ENCODE assay signal across 24 cellular contexts in the genomic region with DNA sequence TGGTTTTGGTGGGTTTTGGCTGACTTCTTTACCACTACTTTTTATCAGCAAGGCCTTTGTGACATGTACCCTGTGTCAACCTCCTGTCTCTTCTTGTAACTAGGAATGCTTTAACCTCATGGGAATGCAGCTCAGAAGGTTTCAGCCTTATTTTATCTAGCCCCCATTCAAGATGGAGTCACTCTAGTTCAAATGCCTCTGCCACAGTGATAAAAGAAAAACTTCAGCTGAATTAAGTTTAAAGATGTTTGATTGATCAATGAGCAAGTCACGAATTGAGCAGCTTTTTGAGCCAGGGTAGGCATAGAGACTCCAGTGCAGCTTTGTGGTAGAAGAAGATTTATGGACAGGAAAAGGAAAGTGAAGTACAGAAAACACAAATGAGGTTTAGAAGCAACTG. TPM values are rescaled to one million over a fixed set of nuclear protein-coding genes. Genes with fewer than 3 reads are reported as not detected.
A peak's percentile ranks its signal among the peaks of the same experiment; 100 is the strongest.
DNase-seq lines count a peak whose midpoint lies in the region; ATAC-seq, FAIRE-seq and TF ChIP-seq lines count a peak whose summit lies in the region.
"Had no signal": no experiment of that assay in that cellular context is flagged by ENCODE, and none has a peak within 500 bp of the region (broad histone marks: within the 10 kb centered on the region; RNA-seq: fewer than 3 reads in every experiment).

No MANE protein-coding gene starts in this region.

- H3K4me3 ChIP-seq in mesenchymal stem cell (ENCODE audit: insufficient read depth in 1 of 2, low read depth in 1 of 2, low read length in 2 of 2) = no peak overlapping the region
- no peak overlapping the region for H3K4me3 ChIP-seq in MM.1S (ENCODE audit: low read length)
- H3K4me3 ChIP-seq: GM23248 had no signal

- no peak for ATAC-seq in activated CD8-positive, alpha-beta memory T cell treated with anti-CD3 and anti-CD28 coated beads, Interleukin-2, amount 10 ng/mL, durations not matched to agents 7 days and 5 days
- ATAC-seq: HCT116, PC-3 had no signal

- H3K4me1 Mint-ChIP-seq in activated CD8-positive, alpha-beta memory T cell treated with anti-CD3 and anti-CD28 coated beads, Interleukin-2, amount 10 ng/mL, durations not matched to agents 7 days and 5 days = peaks cover 52% of the 10 kb centered on the region
- H3K4me1 Mint-ChIP-seq in activated T-helper 1 cell treated with anti-CD3 and anti-CD28 coated beads, Interleukin-12 subunit alpha, Interleukin-12 subunit beta, Interleukin-2, Interleukin-4 antibody, amounts not matched to agents 30 ng/mL and 10 ng/mL and 1 ng/mL, durations not matched to agents 14 hours and 24 hours and 36 hours (ENCODE audit: low read depth) = peaks cover 64% of the 10 kb centered on the region

- peaks cover 27% of the 10 kb centered on the region for H3K79me2 ChIP-seq in MM.1S (ENCODE audit: low read length)

- intact Hi-C loops in activated T-helper 1 cell treated with anti-CD3 and anti-CD28 coated beads, Interleukin-12 subunit alpha, Interleukin-12 subunit beta, Interleukin-2, Interleukin-4 antibody, amounts not matched to agents 30 ng/mL and 10 ng/mL and 1 ng/mL, durations not matched to agents 14 hours and 24 hours and 36 hours (cut with micrococcal nuclease) = loop anchor here (5.0 kb wide), 1 partner anchor 352 kb away; a partner anchor contains a TSS

- CTCF ChIA-PET in activated CD8-positive, alpha-beta memory T cell treated with anti-CD3 and anti-CD28 coated beads, Interleukin-2, amount 10 ng/mL, durations not matched to agents 7 days and 5 days (lab: Charles Lee) = no interaction called here

- H3K4me1 ChIP-seq in mesenchymal stem cell (ENCODE audit: control insufficient read depth, insufficient read depth, low read depth, low read length) (no peaks in the 10 kb centered on the region), MM.1S (ENCODE audit: low read length) (peaks cover 5% of the 10 kb centered on the region)

- H3F3A ChIP-seq in MM.1S (ENCODE audit: insufficient read depth, low read length) = no peaks in the 10 kb centered on the region

- peak overlapping the region; percentile 2 for H3K27ac Mint-ChIP-seq in activated CD8-positive, alpha-beta memory T cell treated with anti-CD3 and anti-CD28 coated beads, Interleukin-2, amount 10 ng/mL, durations not matched to agents 7 days and 5 days
- peak overlapping the region; percentile 23 for H3K27ac Mint-ChIP-seq in activated T-helper 1 cell treated with anti-CD3 and anti-CD28 coated beads, Interleukin-12 subunit alpha, Interleukin-12 subunit beta, Interleukin-2, Interleukin-4 antibody, amounts not matched to agents 30 ng/mL and 10 ng/mL and 1 ng/mL, durations not matched to agents 14 hours and 24 hours and 36 hours
- H3K27ac Mint-ChIP-seq: B cell had no signal

- no peak overlapping the region for H2BK120ac ChIP-seq in mesenchymal stem cell (ENCODE audit: low read depth, low read length)

- DNase-seq in activated CD8-positive, alpha-beta memory T cell treated with anti-CD3 and anti-CD28 coated beads, Interleukin-2, amount 10 ng/mL, durations not matched to agents 7 days and 5 days = no peak
- DNase-seq in activated CD8-positive, alpha-beta memory T cell treated with anti-CD3 and anti-CD28 coated beads, Interleukin-2, amount 50 U/mL, for 4 hours = no peak
- DNase-seq in GDM1 (lab: John Stamatoyannopoulos, UW) = peak; percentile 1
- no peak for DNase-seq in activated T-helper 1 cell treated with anti-CD3 and anti-CD28 coated beads, Interleukin-12 subunit alpha, Interleukin-12 subunit beta, Interleukin-2, Interleukin-4 antibody, amounts not matched to agents 30 ng/mL and 10 ng/mL and 1 ng/mL, durations not matched to agents 14 hours and 24 hours and 36 hours (ENCODE audit: low spot score)
- peak; percentile 29 for DNase-seq in mesenchymal stem cell
- DNase-seq in activated CD4-positive, CD25-positive, alpha-beta regulatory T cell treated with anti-CD3 and anti-CD28 coated beads, Interleukin-2, amount 50 U/mL, for 72 hours = no peak
- no peak for DNase-seq in MM.1S
- no peak for DNase-seq in GM12891 (ENCODE audit: insufficient read length, low spot score)
- DNase-seq: COR-L47, DMS 273 treated with DMSO at 0.1 percent for 48 hours, DND-41, GF-D8, GM23248, NCI-H1417, NCI-H187 treated with DMSO at 0.1 percent for 48 hours, NCI-H2227 treated with DMSO at 0.1 percent for 48 hours, NCI-H510A treated with DMSO at 0.1 percent for 48 hours, NCI-H774, PC-3, RPMI8226, SHP77 treated with DMSO at 0.1 percent for 48 hours had no signal

- no peak overlapping the region for H3K4me3 Mint-ChIP-seq in activated CD8-positive, alpha-beta memory T cell treated with anti-CD3 and anti-CD28 coated beads, Interleukin-2, amount 10 ng/mL, durations not matched to agents 7 days and 5 days
- H3K4me3 Mint-ChIP-seq in activated T-helper 1 cell treated with anti-CD3 and anti-CD28 coated beads, Interleukin-12 subunit alpha, Interleukin-12 subunit beta, Interleukin-2, Interleukin-4 antibody, amounts not matched to agents 30 ng/mL and 10 ng/mL and 1 ng/mL, durations not matched to agents 14 hours and 24 hours and 36 hours = no peak overlapping the region
- H3K4me3 Mint-ChIP-seq: B cell had no signal

- H3K23ac ChIP-seq in mesenchymal stem cell (ENCODE audit: low read length in 2 of 2) = no peak overlapping the region

- no peak overlapping the region for H3K4ac ChIP-seq in mesenchymal stem cell (ENCODE audit: low read depth in 1 of 2, low read length in 2 of 2)

- H3K9me3 ChIP-seq in mesenchymal stem cell (ENCODE audit: control insufficient read depth, low read length) = no peaks in the 10 kb centered on the region
- no peaks in the 10 kb centered on the region for H3K9me3 ChIP-seq in MM.1S (replicated peaks; ENCODE audit: insufficient read depth, low read length)

- H2AFZ ChIP-seq in mesenchymal stem cell (ENCODE audit: low read depth, low read length) (no peak overlapping the region), MM.1S (ENCODE audit: low read length) (no peak overlapping the region)
- H2AFZ ChIP-seq: GM23248 had no signal

- H3K9ac ChIP-seq in mesenchymal stem cell (ENCODE audit: low read length) (no peak overlapping the region), MM.1S (ENCODE audit: low read length) (no peak overlapping the region)
- H3K9ac ChIP-seq: GM23248 had no signal

- no peak for TF ChIP-seq POLR2A in GM12891 (IDR thresholded peaks at IDR 0.05; ENCODE audit: low read depth, low read length)

- no peak overlapping the region for H4K91ac ChIP-seq in mesenchymal stem cell (ENCODE audit: low read length)

- no peak overlapping the region for H3K14ac ChIP-seq in mesenchymal stem cell (ENCODE audit: low read length in 2 of 2)

- H3K36me3 ChIP-seq in mesenchymal stem cell (ENCODE audit: control insufficient read depth in 1 of 2, insufficient read depth in 2 of 2, low read depth in 1 of 2, low read length in 2 of 2) = no peaks in the 10 kb centered on the region
- H3K36me3 ChIP-seq in MM.1S (replicated peaks; ENCODE audit: insufficient read depth, low read length) = no peaks in the 10 kb centered on the region

- FAIRE-seq in GM12891 (lab: Jason Lieb, UNC) = no peak
- FAIRE-seq: GM19239 had no signal

- no peaks in the 10 kb centered on the region for H4K20me1 ChIP-seq in MM.1S (ENCODE audit: insufficient read depth, low read length)

- peaks cover 33% of the 10 kb centered on the region for H3K36me3 Mint-ChIP-seq in activated CD8-positive, alpha-beta memory T cell treated with anti-CD3 and anti-CD28 coated beads, Interleukin-2, amount 10 ng/mL, durations not matched to agents 7 days and 5 days
- H3K36me3 Mint-ChIP-seq in activated T-helper 1 cell treated with anti-CD3 and anti-CD28 coated beads, Interleukin-12 subunit alpha, Interleukin-12 subunit beta, Interleukin-2, Interleukin-4 antibody, amounts not matched to agents 30 ng/mL and 10 ng/mL and 1 ng/mL, durations not matched to agents 14 hours and 24 hours and 36 hours (ENCODE audit: low read depth) = peaks cover 30% of the 10 kb centered on the region

- no peak overlapping the region for H2BK15ac ChIP-seq in mesenchymal stem cell (ENCODE audit: low read depth, poor library complexity, severe bottlenecking)

- no peak overlapping the region for H2BK12ac ChIP-seq in mesenchymal stem cell (ENCODE audit: low read length in 2 of 2)

- H3K27ac ChIP-seq in mesenchymal stem cell (ENCODE audit: low read length, poor library complexity, severe bottlenecking) = no peak overlapping the region
- H3K27ac ChIP-seq in MM.1S (ENCODE audit: low read length) = no peak overlapping the region
- H3K27ac ChIP-seq: GM23248 had no signal

- H4K8ac ChIP-seq in mesenchymal stem cell (ENCODE audit: low read length) = no peak overlapping the region

- no peaks in the 10 kb centered on the region for H3K9me2 ChIP-seq in MM.1S (replicated peaks; ENCODE audit: insufficient read depth, low read length)

- no peak overlapping the region for H3K18ac ChIP-seq in mesenchymal stem cell (ENCODE audit: low read depth in 1 of 2, low read length in 2 of 2)

- H3K27me3 Mint-ChIP-seq in activated CD8-positive, alpha-beta memory T cell treated with anti-CD3 and anti-CD28 coated beads, Interleukin-2, amount 10 ng/mL, durations not matched to agents 7 days and 5 days = no peaks in the 10 kb centered on the region
- H3K27me3 Mint-ChIP-seq in activated T-helper 1 cell treated with anti-CD3 and anti-CD28 coated beads, Interleukin-12 subunit alpha, Interleukin-12 subunit beta, Interleukin-2, Interleukin-4 antibody, amounts not matched to agents 30 ng/mL and 10 ng/mL and 1 ng/mL, durations not matched to agents 14 hours and 24 hours and 36 hours (ENCODE audit: insufficient read depth) = no peaks in the 10 kb centered on the region
- H3K27me3 Mint-ChIP-seq: B cell had no signal

- H3K4me2 ChIP-seq in mesenchymal stem cell (ENCODE audit: low read length, poor library complexity, severe bottlenecking) (no peak overlapping the region), MM.1S (ENCODE audit: low read depth, low read length) (no peak overlapping the region)

- H3K9me3 Mint-ChIP-seq in activated CD8-positive, alpha-beta memory T cell treated with anti-CD3 and anti-CD28 coated beads, Interleukin-2, amount 10 ng/mL, durations not matched to agents 7 days and 5 days (ENCODE audit: low read depth) = peaks cover 3% of the 10 kb centered on the region
- H3K9me3 Mint-ChIP-seq in activated T-helper 1 cell treated with anti-CD3 and anti-CD28 coated beads, Interleukin-12 subunit alpha, Interleukin-12 subunit beta, Interleukin-2, Interleukin-4 antibody, amounts not matched to agents 30 ng/mL and 10 ng/mL and 1 ng/mL, durations not matched to agents 14 hours and 24 hours and 36 hours = peaks cover 3% of the 10 kb centered on the region

- no peaks in the 10 kb centered on the region for H3K79me1 ChIP-seq in mesenchymal stem cell (replicated peaks; ENCODE audit: low read length, poor library complexity, severe bottlenecking)

- TF ChIP-seq CTCF in MM.1S (IDR thresholded peaks at IDR 0.05; ENCODE audit: low read length) = no peak

- no peak overlapping the region for H2BK5ac ChIP-seq in mesenchymal stem cell (ENCODE audit: low read depth, low read length, poor library complexity, severe bottlenecking)

- H2AK5ac ChIP-seq in mesenchymal stem cell (ENCODE audit: low read length, severe bottlenecking) = no peak overlapping the region

- WGBS in mesenchymal stem cell = 68% methylated on average over 1 of the region's 1 CpG

- H3K27me3 ChIP-seq in mesenchymal stem cell (ENCODE audit: control insufficient read depth in 1 of 2, insufficient read depth in 1 of 2, low read length in 2 of 2) (peaks cover 0 to 7% of the 10 kb centered on the region in 2 experiments), MM.1S (replicated peaks; ENCODE audit: insufficient read depth, low read length) (no peaks in the 10 kb centered on the region)

RNA-seq across cellular contexts. Expression of a gene that starts 6.9 kb away (rescaled TPM):
- 10 to 100 TPM; 35.5 to 47.8 TPM for total RNA-seq in activated CD8-positive, alpha-beta memory T cell treated with anti-CD3 and anti-CD28 coated beads, Interleukin-2, amount 10 ng/mL, durations not matched to agents 7 days and 5 days
- total RNA-seq in activated T-helper 1 cell treated with anti-CD3 and anti-CD28 coated beads, Interleukin-12 subunit alpha, Interleukin-12 subunit beta, Interleukin-2, Interleukin-4 antibody, amounts not matched to agents 30 ng/mL and 10 ng/mL and 1 ng/mL, durations not matched to agents 14 hours and 24 hours and 36 hours = 54.4 and 55.5 TPM in 2 replicates
- 72.3 TPM for polyA plus RNA-seq in mesenchymal stem cell (2013, experiment 1 of 2)
- 72.4 TPM for polyA plus RNA-seq in mesenchymal stem cell (2013, experiment 2 of 2)
- polyA plus RNA-seq in GM12891 (2012; ENCODE audit: low read depth, missing spikeins) = 53.0 TPM

Comparison
In these comparisons a context has a peak if more than half of its experiments do, and no peak if none do; other contexts are left out.
1. DNase-seq: peak in GDM1 (single experiment) and mesenchymal stem cell (single experiment); none in activated CD8-positive, alpha-beta memory T cell treated with anti-CD3 and anti-CD28 coated beads, Interleukin-2, amount 10 ng/mL, durations not matched to agents 7 days and 5 days (single experiment), activated CD8-positive, alpha-beta memory T cell treated with anti-CD3 and anti-CD28 coated beads, Interleukin-2, amount 50 U/mL, for 4 hours (single experiment), activated T-helper 1 cell treated with anti-CD3 and anti-CD28 coated beads, Interleukin-12 subunit alpha, Interleukin-12 subunit beta, Interleukin-2, Interleukin-4 antibody, amounts not matched to agents 30 ng/mL and 10 ng/mL and 1 ng/mL, durations not matched to agents 14 hours and 24 hours and 36 hours (single experiment), activated CD4-positive, CD25-positive, alpha-beta regulatory T cell treated with anti-CD3 and anti-CD28 coated beads, Interleukin-2, amount 50 U/mL, for 72 hours (single experiment), MM.1S (single experiment) and GM12891 (single experiment).